Comparison of ENCODE assay signal across 10 cellular contexts in genomic region chr18:6773777-6774176, GRCh38. TPM values are rescaled to one million over a fixed set of nuclear protein-coding genes. Genes with fewer than 3 reads are reported as not detected.
"Had no signal": no experiment of that assay in that cellular context is flagged by ENCODE, and none has a peak within 500 bp of the region (broad histone marks: within the 10 kb centered on the region; RNA-seq: fewer than 3 reads in every experiment).

No MANE protein-coding gene starts in this region.

- H3K27ac ChIP-seq: tibial nerve had no signal

- H3K27me3 ChIP-seq: tibial nerve had no signal

- H3K9me3 ChIP-seq: tibial nerve had no signal

- H3K9me3 Mint-ChIP-seq: stimulated activated memory B cell treated with anti-CD40 and anti-IgM and Interleukin-4, amounts not matched to agents 10 μg/mL and 1 μg/mL and 100 μg/mL, for 72 hours; T-helper 1 cell treated with Interleukin-12 subunit alpha and Interleukin-12 subunit beta and Interleukin-4 antibody, amounts not matched to agents 30 μg/mL and 1 μg/mL, for 36 hours had no signal

- H3K4me3 Mint-ChIP-seq: activated naive CD4-positive, alpha-beta T cell treated with anti-CD3 and anti-CD28 coated beads, Interleukin-2, amount 10 ng/mL, durations not matched to agents 7 days and 5 days; stimulated activated memory B cell treated with anti-CD40 and anti-IgM and Interleukin-4, amounts not matched to agents 10 μg/mL and 1 μg/mL and 100 μg/mL, for 72 hours; T-helper 1 cell treated with Interleukin-12 subunit alpha and Interleukin-12 subunit beta and Interleukin-4 antibody, amounts not matched to agents 30 μg/mL and 1 μg/mL, for 36 hours had no signal

- DNase-seq: activated naive CD4-positive, alpha-beta T cell treated with anti-CD3 and anti-CD28 coated beads, Interleukin-2, amount 10 ng/mL, durations not matched to agents 7 days and 5 days; dermis blood vessel endothelial cell; left colon; mammary epithelial cell had no signal

- H3K27me3 Mint-ChIP-seq: activated naive CD4-positive, alpha-beta T cell treated with anti-CD3 and anti-CD28 coated beads, Interleukin-2, amount 10 ng/mL, durations not matched to agents 7 days and 5 days; stimulated activated memory B cell treated with anti-CD40 and anti-IgM and Interleukin-4, amounts not matched to agents 10 μg/mL and 1 μg/mL and 100 μg/mL, for 72 hours had no signal

- ATAC-seq: esophagus mucosa; left colon; SK-N-SH treated with all-trans-retinoic acid at 6 μM for 48 hours; stimulated activated memory B cell treated with anti-CD40 and anti-IgM and Interleukin-4, amounts not matched to agents 10 μg/mL and 1 μg/mL and 100 μg/mL, for 72 hours had no signal

- H3K4me3 ChIP-seq: tibial nerve had no signal

- H3K36me3 ChIP-seq: tibial nerve had no signal

- H3K36me3 Mint-ChIP-seq: activated naive CD4-positive, alpha-beta T cell treated with anti-CD3 and anti-CD28 coated beads, Interleukin-2, amount 10 ng/mL, durations not matched to agents 7 days and 5 days; stimulated activated memory B cell treated with anti-CD40 and anti-IgM and Interleukin-4, amounts not matched to agents 10 μg/mL and 1 μg/mL and 100 μg/mL, for 72 hours had no signal

- H3K27ac Mint-ChIP-seq: activated naive CD4-positive, alpha-beta T cell treated with anti-CD3 and anti-CD28 coated beads, Interleukin-2, amount 10 ng/mL, durations not matched to agents 7 days and 5 days; activated T-helper 2 cell treated with anti-CD3 and anti-CD28 coated beads, Interferon-gamma antibody, Interleukin-2, Interleukin-4, amounts not matched to agents 10 μg/mL and 5 μg/mL and 100 μg/mL, durations not matched to agents 14 hours and 24 hours and 36 hours; stimulated activated memory B cell treated with anti-CD40 and anti-IgM and Interleukin-4, amounts not matched to agents 10 μg/mL and 1 μg/mL and 100 μg/mL, for 72 hours; T-helper 1 cell treated with Interleukin-12 subunit alpha and Interleukin-12 subunit beta and Interleukin-4 antibody, amounts not matched to agents 30 μg/mL and 1 μg/mL, for 36 hours had no signal

- H3K4me1 Mint-ChIP-seq: activated naive CD4-positive, alpha-beta T cell treated with anti-CD3 and anti-CD28 coated beads, Interleukin-2, amount 10 ng/mL, durations not matched to agents 7 days and 5 days; stimulated activated memory B cell treated with anti-CD40 and anti-IgM and Interleukin-4, amounts not matched to agents 10 μg/mL and 1 μg/mL and 100 μg/mL, for 72 hours had no signal

RNA-seq across cellular contexts. Expression of gene ARHGAP28, which starts 44.3 kb away (rescaled TPM):
- total RNA-seq: activated T-helper 2 cell treated with anti-CD3 and anti-CD28 coated beads, Interferon-gamma antibody, Interleukin-2, Interleukin-4, amounts not matched to agents 10 μg/mL and 5 μg/mL and 100 μg/mL, durations not matched to agents 14 hours and 24 hours and 36 hours had no signal
